Comparison of ENCODE assay signal across 7 cellular contexts in genomic region chr2:19362652-19363473, GRCh38. TPM values are rescaled to one million over a fixed set of nuclear protein-coding genes. Genes with fewer than 3 reads are reported as not detected.
DNase-seq lines count a peak whose midpoint lies in the region; ATAC-seq lines count a peak whose summit lies in the region.

No MANE protein-coding gene starts in this region.

- no peak overlapping the region for H2AFZ ChIP-seq in mesenchymal stem cell (ENCODE audit: low read depth, low read length)

- H3K79me1 ChIP-seq in mesenchymal stem cell (replicated peaks; ENCODE audit: low read length, poor library complexity, severe bottlenecking) = no peaks in the 10 kb centered on the region

- H3K27me3 Mint-ChIP-seq in effector memory CD8-positive, alpha-beta T cell = peaks cover 20 to 44% of the 10 kb centered on the region in 2 donors

- WGBS in mesenchymal stem cell = 9% methylated on average over 34 of the region's 35 CpGs

- no peaks in the 10 kb centered on the region for H3K9me3 ChIP-seq in mesenchymal stem cell (ENCODE audit: control insufficient read depth, low read length)

- H3K14ac ChIP-seq in mesenchymal stem cell (ENCODE audit: low read length in 2 of 2) = no peak overlapping the region

- peak overlapping the region; percentile 97 for H3K4me2 ChIP-seq in mesenchymal stem cell (ENCODE audit: low read length, poor library complexity, severe bottlenecking)

- H3K27me3 ChIP-seq in mesenchymal stem cell (ENCODE audit: control insufficient read depth in 1 of 2, insufficient read depth in 1 of 2, low read length in 2 of 2) = peaks cover 0 to 23% of the 10 kb centered on the region in 2 experiments

- no peak overlapping the region for H3K27ac ChIP-seq in mesenchymal stem cell (ENCODE audit: low read length, poor library complexity, severe bottlenecking)

- H2BK120ac ChIP-seq in mesenchymal stem cell (ENCODE audit: low read depth, low read length) = no peak overlapping the region

- H3K4ac ChIP-seq in mesenchymal stem cell (ENCODE audit: low read depth in 1 of 2, low read length in 2 of 2) = no peak overlapping the region

- H3K4me3 Mint-ChIP-seq in effector memory CD8-positive, alpha-beta T cell = peak overlapping the region; percentile 88 to 89

- H3K4me3 ChIP-seq in GM08714 (ENCODE audit: low read length) (peak overlapping the region; percentile 69), mesenchymal stem cell (ENCODE audit: insufficient read depth in 1 of 2, low read depth in 1 of 2, low read length in 2 of 2) (peak overlapping the region; percentile 46 to 88)

- peak overlapping the region in 1 of 2 experiments; percentile 9 for H3K23ac ChIP-seq in mesenchymal stem cell (ENCODE audit: low read length in 2 of 2)

- no peak overlapping the region for H2BK15ac ChIP-seq in mesenchymal stem cell (ENCODE audit: low read depth, poor library complexity, severe bottlenecking)

- peak overlapping the region in 1 of 2 experiments; percentile 58 for H2BK12ac ChIP-seq in mesenchymal stem cell (ENCODE audit: low read length in 2 of 2)

- no peak overlapping the region for H2AK5ac ChIP-seq in mesenchymal stem cell (ENCODE audit: low read length, severe bottlenecking)

- no peak overlapping the region for H4K91ac ChIP-seq in mesenchymal stem cell (ENCODE audit: low read length)

- peak; percentile 49 for DNase-seq in NCI-H2029 treated with DMSO at 0.1 percent for 48 hours (lab: John Stamatoyannopoulos, UW)
- peak; percentile 53 for DNase-seq in UCSD-AML1 (lab: John Stamatoyannopoulos, UW; ENCODE audit: unreplicated experiment)
- DNase-seq in effector memory CD8-positive, alpha-beta T cell = no peak
- DNase-seq in mesenchymal stem cell = peak; percentile 79
- DNase-seq in stimulated activated naive CD8-positive, alpha-beta T cell treated with anti-CD3 and anti-CD28 coated beads, Interleukin-15, Interleukin-2, amounts not matched to agents 100 U/mL and 50 U/mL, for 24 hours = peak; percentile 73

- peak overlapping the region; percentile 88 for H3K9ac ChIP-seq in mesenchymal stem cell (ENCODE audit: low read length)

- H3K18ac ChIP-seq in mesenchymal stem cell (ENCODE audit: low read depth in 1 of 2, low read length in 2 of 2) = peak overlapping the region; percentile 1 to 16

- peaks cover 20 to 37% of the 10 kb centered on the region in 2 donors for H3K4me1 Mint-ChIP-seq in effector memory CD8-positive, alpha-beta T cell (ENCODE audit: low read depth in 2 of 2)

- H3K9me3 Mint-ChIP-seq in effector memory CD8-positive, alpha-beta T cell = no peaks in the 10 kb centered on the region

- H2BK5ac ChIP-seq in mesenchymal stem cell (ENCODE audit: low read depth, low read length, poor library complexity, severe bottlenecking) = no peak overlapping the region

- peaks cover 15% of the 10 kb centered on the region for H3K4me1 ChIP-seq in mesenchymal stem cell (ENCODE audit: control insufficient read depth, insufficient read depth, low read depth, low read length)

- no peaks in the 10 kb centered on the region for H3K36me3 ChIP-seq in mesenchymal stem cell (ENCODE audit: control insufficient read depth in 1 of 2, insufficient read depth in 2 of 2, low read depth in 1 of 2, low read length in 2 of 2)

- peak overlapping the region; percentile 72 to 94 for H3K27ac Mint-ChIP-seq in effector memory CD8-positive, alpha-beta T cell

- no peak overlapping the region for H4K8ac ChIP-seq in mesenchymal stem cell (ENCODE audit: low read length)

- peaks cover 17% of the 10 kb centered on the region for H3K36me3 Mint-ChIP-seq in effector memory CD8-positive, alpha-beta T cell (ENCODE audit: insufficient read depth)

- peak; percentile 37 for ATAC-seq in HG02678 (IDR thresholded peaks at IDR 0.05; ENCODE audit: unreplicated experiment)
- ATAC-seq in effector memory CD8-positive, alpha-beta T cell (replicated peaks) = peak; percentile 51
- peak; percentile 69 for ATAC-seq in stimulated activated naive CD8-positive, alpha-beta T cell treated with anti-CD3 and anti-CD28 coated beads, Interleukin-15, Interleukin-2, amounts not matched to agents 100 U/mL and 50 U/mL, for 24 hours

RNA-seq across cellular contexts. Expression of gene OSR1, which starts 4.4 kb away (rescaled TPM):
- polyA plus RNA-seq in mesenchymal stem cell (2013, experiment 1 of 2) = 2.6 TPM
- 2.7 TPM for polyA plus RNA-seq in mesenchymal stem cell (2013, experiment 2 of 2)

Comparison
In these comparisons a context has a peak if more than half of its experiments do, and no peak if none do; other contexts are left out.
1. DNase-seq: peak in NCI-H2029 treated with DMSO at 0.1 percent for 48 hours (single experiment), UCSD-AML1 (single experiment), mesenchymal stem cell (single experiment) and stimulated activated naive CD8-positive, alpha-beta T cell treated with anti-CD3 and anti-CD28 coated beads, Interleukin-15, Interleukin-2, amounts not matched to agents 100 U/mL and 50 U/mL, for 24 hours (single experiment); none in effector memory CD8-positive, alpha-beta T cell (0 of 3).
2. Peak in every context shown above with its lines, with median percentiles within 50 percentile points of each other: ATAC-seq.